In genomic region chr10:125027889-125028288, GRCh38 we compare ENCODE assay signal across 16 cellular contexts.
DNase-seq lines count a peak whose midpoint lies in the region; ATAC-seq, FAIRE-seq and TF ChIP-seq lines count a peak whose summit lies in the region.
"Had no signal": no experiment of that assay in that cellular context is flagged by ENCODE, and none has a peak within 500 bp of the region (broad histone marks: within the 10 kb centered on the region; RNA-seq: fewer than 3 reads in every experiment).

No MANE protein-coding gene starts in this region.

- H3K36me3 ChIP-seq in HepG2 (replicated peaks in 1 of 2; ENCODE audit: control insufficient read depth in 1 of 2, insufficient read depth in 2 of 2, low read length in 2 of 2), result no peaks in the 10 kb centered on the region
- no peaks in the 10 kb centered on the region for H3K36me3 ChIP-seq in right lobe of liver

- H3K4me2 ChIP-seq in HepG2 (ENCODE audit: low read depth, low read length), result no peak overlapping the region

- TF ChIP-seq POLR2A in HepG2 (IDR thresholded peaks at IDR 0.05; ENCODE audit: insufficient read depth in 1 of 2, low read depth in 2 of 2, low read length in 2 of 2), result no peak
- TF ChIP-seq POLR2A in right lobe of liver (IDR thresholded peaks at IDR 0.05), result no peak

- no peak overlapping the region for H3K9ac ChIP-seq in HepG2 (ENCODE audit: insufficient read depth, low read depth, low read length)

- H3K27me3 Mint-ChIP-seq in endothelial cell (ENCODE audit: unreplicated experiment) (peaks cover 5% of the 10 kb centered on the region), type B pancreatic cell (no peaks in the 10 kb centered on the region)
- H3K27me3 Mint-ChIP-seq in stimulated activated naive CD8-positive, alpha-beta T cell treated with anti-CD3 and anti-CD28 coated beads, Interleukin-15, amount 100 ng/mL, for 72 hours, result no peaks in the 10 kb centered on the region

- H3K27ac Mint-ChIP-seq in endothelial cell (ENCODE audit: unreplicated experiment), result peak overlapping the region; percentile 45
- peak overlapping the region; percentile 17 for H3K27ac Mint-ChIP-seq in type B pancreatic cell
- H3K27ac Mint-ChIP-seq in stimulated activated naive CD8-positive, alpha-beta T cell treated with anti-CD3 and anti-CD28 coated beads, Interleukin-15, amount 100 ng/mL, for 72 hours, result no peak overlapping the region
- H3K27ac Mint-ChIP-seq: activated B cell treated with CpG ODN at 0.5 μM for 24 hours; activated CD8-positive, alpha-beta T cell treated with anti-CD3 and anti-CD28 coated beads, Interleukin-2, amount 10 ng/mL, durations not matched to agents 7 days and 5 days; stimulated activated effector memory CD8-positive, alpha-beta T cell treated with anti-CD3 and anti-CD28 coated beads, Interleukin-12 subunit alpha, Interleukin-12 subunit beta, amount 100 ng/mL, for 72 hours had no signal

- TF ChIP-seq RAD21 in HepG2 (CRISPR knock-in tag; IDR thresholded peaks at IDR 0.05), result no peak

- H3K4me1 Mint-ChIP-seq in endothelial cell (ENCODE audit: unreplicated experiment) (peaks cover 25% of the 10 kb centered on the region), type B pancreatic cell (ENCODE audit: unreplicated experiment) (peaks cover 71% of the 10 kb centered on the region)
- no peaks in the 10 kb centered on the region for H3K4me1 Mint-ChIP-seq in stimulated activated naive CD8-positive, alpha-beta T cell treated with anti-CD3 and anti-CD28 coated beads, Interleukin-15, amount 100 ng/mL, for 72 hours
- H3K4me1 Mint-ChIP-seq: stimulated activated effector memory CD8-positive, alpha-beta T cell treated with anti-CD3 and anti-CD28 coated beads, Interleukin-12 subunit alpha, Interleukin-12 subunit beta, amount 100 ng/mL, for 72 hours had no signal

- CTCF ChIA-PET in HepG2 (lab: Yijun Ruan, JAX; ENCODE audit: low intra/inter-chr PET ratio, low total read pairs), result no interaction called here

- no peaks in the 10 kb centered on the region for H3K9me3 Mint-ChIP-seq in endothelial cell (ENCODE audit: unreplicated experiment)
- no peaks in the 10 kb centered on the region for H3K9me3 Mint-ChIP-seq in type B pancreatic cell
- H3K9me3 Mint-ChIP-seq in stimulated activated naive CD8-positive, alpha-beta T cell treated with anti-CD3 and anti-CD28 coated beads, Interleukin-15, amount 100 ng/mL, for 72 hours, result no peaks in the 10 kb centered on the region
- H3K9me3 Mint-ChIP-seq: activated B cell treated with CpG ODN at 0.5 μM for 24 hours; stimulated activated effector memory CD8-positive, alpha-beta T cell treated with anti-CD3 and anti-CD28 coated beads, Interleukin-12 subunit alpha, Interleukin-12 subunit beta, amount 100 ng/mL, for 72 hours had no signal

- TF ChIP-seq CTCF in HepG2 (CRISPR knock-in tag; IDR thresholded peaks at IDR 0.05) (no peak), right lobe of liver (IDR thresholded peaks at IDR 0.05) (no peak), endothelial cell (IDR thresholded peaks at IDR 0.05; ENCODE audit: unreplicated experiment) (no peak), type B pancreatic cell (conservative IDR thresholded peaks at IDR 0.05) (no peak)

- H3K4me3 Mint-ChIP-seq in endothelial cell (ENCODE audit: unreplicated experiment) (no peak overlapping the region), type B pancreatic cell (no peak overlapping the region)
- no peak overlapping the region for H3K4me3 Mint-ChIP-seq in stimulated activated naive CD8-positive, alpha-beta T cell treated with anti-CD3 and anti-CD28 coated beads, Interleukin-15, amount 100 ng/mL, for 72 hours
- H3K4me3 Mint-ChIP-seq: activated B cell treated with CpG ODN at 0.5 μM for 24 hours; activated CD8-positive, alpha-beta T cell treated with anti-CD3 and anti-CD28 coated beads, Interleukin-2, amount 10 ng/mL, durations not matched to agents 7 days and 5 days; stimulated activated effector memory CD8-positive, alpha-beta T cell treated with anti-CD3 and anti-CD28 coated beads, Interleukin-12 subunit alpha, Interleukin-12 subunit beta, amount 100 ng/mL, for 72 hours had no signal

- H3K9me3 ChIP-seq in HepG2 (ENCODE audit: low read length) (no peaks in the 10 kb centered on the region), right lobe of liver (no peaks in the 10 kb centered on the region)

- H4K20me1 ChIP-seq in HepG2 (ENCODE audit: insufficient read depth, low read length), result no peaks in the 10 kb centered on the region

- H3K36me3 Mint-ChIP-seq in endothelial cell (ENCODE audit: low read depth, unreplicated experiment), result peaks cover 49% of the 10 kb centered on the region
- H3K36me3 Mint-ChIP-seq in type B pancreatic cell, result peaks cover 20% of the 10 kb centered on the region
- H3K36me3 Mint-ChIP-seq: stimulated activated effector memory CD8-positive, alpha-beta T cell treated with anti-CD3 and anti-CD28 coated beads, Interleukin-12 subunit alpha, Interleukin-12 subunit beta, amount 100 ng/mL, for 72 hours had no signal

- no peaks in the 10 kb centered on the region for H3K79me2 ChIP-seq in HepG2 (ENCODE audit: insufficient read depth, low read length)

- no peak for FAIRE-seq in HepG2 (lab: Jason Lieb, UNC)
- FAIRE-seq: A204.1, GM18507, islet of Langerhans had no signal

- no TSS peak for BruUV-seq in HepG2 (replicated peaks; lab: Mats Ljungman, UMichigan)

- in situ Hi-C loops in HepG2 (cut with HindIII; ENCODE audit: extremely low pct_ligation_motif_present, low pct_unique_long_range_greater_than_20kb), result no loop called here

- H3K4me3 ChIP-seq in HepG2 (replicated peaks in 1 of 3; ENCODE audit: insufficient read depth in 1 of 3, low read depth in 2 of 3, low read length in 3 of 3) (no peak overlapping the region), right lobe of liver (no peak overlapping the region)

- no peak overlapping the region for H2AFZ ChIP-seq in HepG2 (ENCODE audit: low read length)

- ATAC-seq in HepG2 (no peak), right lobe of liver (no peak), GM21619 (IDR thresholded peaks at IDR 0.05; ENCODE audit: unreplicated experiment) (no peak)
- no peak for ATAC-seq in stimulated activated naive CD8-positive, alpha-beta T cell treated with anti-CD3 and anti-CD28 coated beads, Interleukin-15, amount 100 ng/mL, for 72 hours
- ATAC-seq: activated CD8-positive, alpha-beta T cell treated with anti-CD3 and anti-CD28 coated beads, Interleukin-2, amount 10 ng/mL, durations not matched to agents 7 days and 5 days; stimulated activated effector memory CD8-positive, alpha-beta T cell treated with anti-CD3 and anti-CD28 coated beads, Interleukin-12 subunit alpha, Interleukin-12 subunit beta, amount 100 ng/mL, for 72 hours had no signal

- H3K27me3 ChIP-seq in HepG2 (ENCODE audit: control insufficient read depth in 1 of 2, insufficient read depth in 2 of 2, low read length in 2 of 2), result peaks cover 22 to 89% of the 10 kb centered on the region in 2 experiments
- H3K27me3 ChIP-seq in right lobe of liver, result no peaks in the 10 kb centered on the region

- DNase-seq in HepG2 (ENCODE audit: low spot score) (no peak), right lobe of liver (no peak), endothelial cell (ENCODE audit: low spot score) (no peak), midbrain (lab: John Stamatoyannopoulos, UW) (peak; percentile 35), type B pancreatic cell (ENCODE audit: extremely low spot score, unreplicated experiment) (no peak), HUDEP-2 (lab: John Stamatoyannopoulos, UW; ENCODE audit: unreplicated experiment in 76 of 76) (no peak)
- DNase-seq in stimulated activated naive CD8-positive, alpha-beta T cell treated with anti-CD3 and anti-CD28 coated beads, Interleukin-15, amount 100 ng/mL, for 72 hours, result no peak
- DNase-seq: activated B cell treated with CpG ODN at 0.5 μM for 24 hours; activated CD8-positive, alpha-beta T cell treated with anti-CD3 and anti-CD28 coated beads, Interleukin-2, amount 10 ng/mL, durations not matched to agents 7 days and 5 days; NCI-H2081 treated with DMSO at 0.1 percent for 48 hours; NCI-H524 treated with DMSO at 0.1 percent for 48 hours had no signal

- intact Hi-C loops in HepG2 (cut with micrococcal nuclease; ENCODE audit: unreplicated experiment) (no loop called here), right lobe of liver (cut with DNase I) (no loop called here)

- no peak overlapping the region for H3K27ac ChIP-seq in HepG2 (ENCODE audit: extremely low read length, insufficient read depth, low read length)
- H3K27ac ChIP-seq in right lobe of liver, result no peak overlapping the region

- POLR2A ChIA-PET in HepG2 (lab: Yijun Ruan, JAX), result no interaction called here

- peaks cover 12% of the 10 kb centered on the region for H3K4me1 ChIP-seq in HepG2 (ENCODE audit: insufficient read depth, low read length)
- H3K4me1 ChIP-seq in right lobe of liver, result peaks cover 0 to 22% (median 4%) of the 10 kb centered on the region in 4 donors

- WGBS in HepG2 (ENCODE audit: low lambda C conversion rate), result 7% methylated on average over 3 of the region's 8 CpGs
- no CpG with 5 or more reads among the region's 8 CpGs for WGBS in right lobe of liver (ENCODE audit: insufficient coverage, low coverage, low lambda C conversion rate, missing lambda C conversion rate)

- TF ChIP-seq EP300 in HepG2 (IDR thresholded peaks at IDR 0.05; ENCODE audit: low read depth in 2 of 2, low read length in 2 of 2) (no peak), HepG2 (CRISPR knock-in tag; IDR thresholded peaks at IDR 0.05; ENCODE audit: borderline replicate concordance) (no peak)

TF ChIP-seq in HepG2, 621 proteins besides CTCF, POLR2A, EP300 and RAD21:
- TF ChIP-seq TBX2 (CRISPR knock-in tag; IDR thresholded peaks at IDR 0.05; ENCODE audit: borderline replicate concordance) (no peak), EZH2 (conservative IDR thresholded peaks at IDR 0.05; ENCODE audit: low read depth, low read length) (peak; percentile 75; the same call in 1 of the 2 replicates)

Comparison
In these comparisons a context has a peak if more than half of its experiments do, and no peak if none do; other contexts are left out.
1. H3K27ac Mint-ChIP-seq: peak in endothelial cell (single experiment) and type B pancreatic cell (single experiment); none in stimulated activated naive CD8-positive, alpha-beta T cell treated with anti-CD3 and anti-CD28 coated beads, Interleukin-15, amount 100 ng/mL, for 72 hours (0 of 2).